In the genomic region with DNA sequence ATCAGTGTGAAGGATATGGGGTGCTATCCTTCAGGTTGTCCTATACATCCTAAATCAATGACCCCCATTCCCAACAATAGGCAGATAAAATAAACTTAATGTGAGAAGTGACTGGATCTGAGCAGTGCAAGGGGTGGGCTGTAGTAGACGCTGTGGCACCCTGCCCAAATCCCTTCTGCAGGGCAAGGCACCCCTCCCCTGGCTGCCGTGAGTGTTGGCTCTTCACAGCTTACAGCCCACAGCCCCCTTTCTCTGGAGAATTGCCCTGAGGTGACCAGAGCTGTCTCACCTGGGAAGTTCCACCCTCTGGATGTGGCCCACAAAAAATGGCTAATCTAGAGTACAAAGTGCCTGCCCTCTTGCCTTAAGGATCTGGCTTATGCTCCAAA, we compare ENCODE assay signal across 1 cellular context.
TF ChIP-seq lines count a peak whose summit lies in the region.

No MANE protein-coding gene starts in this region.

TF ChIP-seq in H1, 55 proteins besides CTCF, POLR2A, EP300 and RAD21:
- no peak for TF ChIP-seq JUN (IDR thresholded peaks at IDR 0.05; ENCODE audit: low read depth, low read length)
- TF ChIP-seq, protein P1, sequence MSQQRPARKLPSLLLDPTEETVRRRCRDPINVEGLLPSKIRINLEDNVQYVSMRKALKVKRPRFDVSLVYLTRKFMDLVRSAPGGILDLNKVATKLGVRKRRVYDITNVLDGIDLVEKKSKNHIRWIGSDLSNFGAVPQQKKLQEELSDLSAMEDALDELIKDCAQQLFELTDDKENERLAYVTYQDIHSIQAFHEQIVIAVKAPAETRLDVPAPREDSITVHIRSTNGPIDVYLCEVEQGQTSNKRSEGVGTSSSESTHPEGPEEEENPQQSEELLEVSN (IDR thresholded peaks at IDR 0.05) = no peak
- no peak for TF ChIP-seq EZH2 (IDR thresholded peaks at IDR 0.05; ENCODE audit: low read depth, low read length, severe bottlenecking)
